In the genomic region with DNA sequence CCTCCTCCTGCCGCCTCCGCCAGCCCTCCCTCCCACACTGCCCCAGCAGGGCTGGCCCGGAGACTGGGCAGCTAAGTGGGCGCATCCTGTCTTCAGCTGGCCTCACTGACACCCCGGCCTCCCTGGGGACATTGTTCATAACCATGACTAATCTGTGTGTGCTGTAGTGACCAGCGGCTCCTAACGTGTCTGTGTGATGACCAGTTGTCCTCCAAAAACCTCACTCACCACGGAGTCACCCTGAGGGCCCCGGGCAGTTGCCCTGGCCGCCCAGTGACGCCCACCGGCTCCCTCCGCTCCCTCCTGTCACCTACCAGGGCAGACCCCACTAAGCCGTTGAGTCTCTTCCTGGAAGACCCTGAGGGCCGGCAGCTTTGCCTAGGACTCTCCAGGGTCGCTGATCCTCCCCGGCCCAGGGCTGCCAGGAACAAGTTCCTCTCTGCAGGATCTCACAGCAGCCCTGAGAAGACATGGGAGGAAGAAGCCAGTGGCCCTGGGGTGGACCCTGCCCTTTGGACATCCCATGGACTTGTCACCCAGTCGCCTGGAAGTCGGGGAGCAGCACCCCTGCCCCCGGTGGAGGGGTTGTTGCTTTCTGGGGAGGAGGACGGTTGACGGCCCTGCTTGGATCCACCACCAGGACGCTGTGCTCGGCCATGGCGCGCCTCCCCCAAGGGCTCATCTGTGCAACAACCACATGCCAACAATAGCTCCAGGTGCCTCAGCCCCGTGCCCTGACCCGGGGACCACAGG, we compare ENCODE assay signal across 20 cellular contexts.
DNase-seq lines count a peak whose midpoint lies in the region; ATAC-seq and TF ChIP-seq lines count a peak whose summit lies in the region.
"Had no signal": no experiment of that assay in that cellular context is flagged by ENCODE, and none has a peak within 500 bp of the region (broad histone marks: within the 10 kb centered on the region; RNA-seq: fewer than 3 reads in every experiment).

No MANE protein-coding gene starts in this region.

- H3K36me3 Mint-ChIP-seq in glutamatergic neuron (ENCODE audit: unreplicated experiment), result peaks cover 3% of the 10 kb centered on the region
- no peaks in the 10 kb centered on the region for H3K36me3 Mint-ChIP-seq in activated naive CD8-positive, alpha-beta T cell treated with anti-CD3 and anti-CD28 coated beads for 36 hours
- H3K36me3 Mint-ChIP-seq: activated naive CD8-positive, alpha-beta T cell had no signal

- DNase-seq in right cardiac atrium, result peak in 2 of 3 donors; percentile 35 to 53
- no peak for DNase-seq in Right ventricle myocardium superior
- DNase-seq in RKO (ENCODE audit: low spot score), result peak; percentile 70
- peak; percentile 32 for DNase-seq in glutamatergic neuron
- DNase-seq in substantia nigra (lab: John Stamatoyannopoulos, UW), result no peak
- no peak for DNase-seq in MV-4-11 (lab: John Stamatoyannopoulos, UW)
- DNase-seq in activated naive CD8-positive, alpha-beta T cell treated with anti-CD3 and anti-CD28 coated beads for 36 hours, result no peak
- DNase-seq in NCI-H128 (lab: John Stamatoyannopoulos, UW; ENCODE audit: unreplicated experiment), result no peak
- DNase-seq: 8988T; activated CD4-positive, alpha-beta T cell treated with anti-CD3 and anti-CD28 coated beads for 48 hours; colonic mucosa; NCI-H1105 treated with DMSO at 0.1 percent for 48 hours; NCI-H510A; nucleus accumbens; SW 1271; testis had no signal

- ATAC-seq in right cardiac atrium, result no peak
- ATAC-seq in Right ventricle myocardium superior (ENCODE audit: poor library complexity), result no peak

- peaks cover 5% of the 10 kb centered on the region for H3K4me1 Mint-ChIP-seq in glutamatergic neuron (ENCODE audit: low read depth, unreplicated experiment)
- H3K4me1 Mint-ChIP-seq in activated naive CD8-positive, alpha-beta T cell treated with anti-CD3 and anti-CD28 coated beads for 36 hours, result peaks cover 11% of the 10 kb centered on the region

- no peak overlapping the region for H3K27ac ChIP-seq in right cardiac atrium (ENCODE audit: low read length)
- H3K27ac ChIP-seq in substantia nigra (ENCODE audit: low read depth, low read length, poor library complexity, severe bottlenecking), result peak overlapping the region; percentile 51
- H3K27ac ChIP-seq: BLaER1 treated with 17β-estradiol and CSF1 and Interleukin-3, amounts not matched to agents 10 nM and 100 nM; colonic mucosa; testis; vagina had no signal

- H3K9me3 ChIP-seq in right cardiac atrium (ENCODE audit: control insufficient read depth, low read length), result no peaks in the 10 kb centered on the region
- H3K9me3 ChIP-seq: BLaER1 treated with 17β-estradiol and CSF1 and Interleukin-3, amounts not matched to agents 10 nM and 100 nM; colonic mucosa; testis; vagina had no signal

- peaks cover 2% of the 10 kb centered on the region for H3K9me3 Mint-ChIP-seq in glutamatergic neuron (ENCODE audit: unreplicated experiment)
- H3K9me3 Mint-ChIP-seq in activated naive CD8-positive, alpha-beta T cell treated with anti-CD3 and anti-CD28 coated beads for 36 hours, result no peaks in the 10 kb centered on the region
- H3K9me3 Mint-ChIP-seq: activated T-helper 1 cell treated with anti-CD3 and anti-CD28 coated beads, Interleukin-12 subunit alpha, Interleukin-12 subunit beta, Interleukin-2, Interleukin-4 antibody, amounts not matched to agents 30 ng/mL and 10 ng/mL and 1 ng/mL, durations not matched to agents 14 hours and 24 hours and 36 hours had no signal

- 90% methylated on average over 28 of the region's 28 CpGs for WGBS in right cardiac atrium

- no peak overlapping the region for H3K27ac Mint-ChIP-seq in glutamatergic neuron (ENCODE audit: unreplicated experiment)
- H3K27ac Mint-ChIP-seq in activated naive CD8-positive, alpha-beta T cell treated with anti-CD3 and anti-CD28 coated beads for 36 hours, result no peak overlapping the region
- H3K27ac Mint-ChIP-seq: activated naive CD8-positive, alpha-beta T cell; activated T-helper 1 cell treated with anti-CD3 and anti-CD28 coated beads, Interleukin-12 subunit alpha, Interleukin-12 subunit beta, Interleukin-2, Interleukin-4 antibody, amounts not matched to agents 30 ng/mL and 10 ng/mL and 1 ng/mL, durations not matched to agents 14 hours and 24 hours and 36 hours had no signal

- H3K27me3 ChIP-seq in right cardiac atrium (ENCODE audit: control insufficient read depth, insufficient read depth), result no peaks in the 10 kb centered on the region
- H3K27me3 ChIP-seq: testis, vagina had no signal

- H3K4me3 Mint-ChIP-seq in glutamatergic neuron (ENCODE audit: unreplicated experiment), result no peak overlapping the region
- H3K4me3 Mint-ChIP-seq in activated naive CD8-positive, alpha-beta T cell treated with anti-CD3 and anti-CD28 coated beads for 36 hours, result no peak overlapping the region
- H3K4me3 Mint-ChIP-seq: activated naive CD8-positive, alpha-beta T cell; activated T-helper 1 cell treated with anti-CD3 and anti-CD28 coated beads, Interleukin-12 subunit alpha, Interleukin-12 subunit beta, Interleukin-2, Interleukin-4 antibody, amounts not matched to agents 30 ng/mL and 10 ng/mL and 1 ng/mL, durations not matched to agents 14 hours and 24 hours and 36 hours had no signal

- intact Hi-C loops in right cardiac atrium (cut with DNase I), result loop anchor here in 3 of 4 donors (5.0 to 10.0 kb wide), 3 partner anchors 181 to 279 kb away; no protein-coding TSS in a partner anchor
- intact Hi-C loops in Right ventricle myocardium superior (cut with DNase I), result loop anchor here (10.0 kb wide), 1 partner anchor 191 kb away; no protein-coding TSS in a partner anchor

- no peaks in the 10 kb centered on the region for H3K4me1 ChIP-seq in right cardiac atrium (ENCODE audit: control insufficient read depth, insufficient read depth, low read length)

- TF ChIP-seq CTCF in glutamatergic neuron (IDR thresholded peaks at IDR 0.05; ENCODE audit: partially characterized antibody, unreplicated experiment), result peak; percentile 12

- H3K27me3 Mint-ChIP-seq in glutamatergic neuron (ENCODE audit: unreplicated experiment), result peaks cover 13% of the 10 kb centered on the region
- peaks cover 9% of the 10 kb centered on the region for H3K27me3 Mint-ChIP-seq in activated naive CD8-positive, alpha-beta T cell treated with anti-CD3 and anti-CD28 coated beads for 36 hours

- H3K4me3 ChIP-seq in right cardiac atrium (ENCODE audit: low read length), result no peak overlapping the region
- H3K4me3 ChIP-seq: BLaER1 treated with 17β-estradiol and CSF1 and Interleukin-3, amounts not matched to agents 10 nM and 100 nM; colonic mucosa; testis; vagina had no signal

Comparison
In these comparisons a context has a peak if more than half of its experiments do, and no peak if none do; other contexts are left out.
1. DNase-seq: peak in right cardiac atrium (2 of 3), RKO (single experiment) and glutamatergic neuron (single experiment); none in Right ventricle myocardium superior (single experiment), substantia nigra (0 of 49), MV-4-11 (single experiment), activated naive CD8-positive, alpha-beta T cell treated with anti-CD3 and anti-CD28 coated beads for 36 hours (single experiment) and NCI-H128 (single experiment).